Comparison of ENCODE assay signal across 25 cellular contexts in the genomic region with DNA sequence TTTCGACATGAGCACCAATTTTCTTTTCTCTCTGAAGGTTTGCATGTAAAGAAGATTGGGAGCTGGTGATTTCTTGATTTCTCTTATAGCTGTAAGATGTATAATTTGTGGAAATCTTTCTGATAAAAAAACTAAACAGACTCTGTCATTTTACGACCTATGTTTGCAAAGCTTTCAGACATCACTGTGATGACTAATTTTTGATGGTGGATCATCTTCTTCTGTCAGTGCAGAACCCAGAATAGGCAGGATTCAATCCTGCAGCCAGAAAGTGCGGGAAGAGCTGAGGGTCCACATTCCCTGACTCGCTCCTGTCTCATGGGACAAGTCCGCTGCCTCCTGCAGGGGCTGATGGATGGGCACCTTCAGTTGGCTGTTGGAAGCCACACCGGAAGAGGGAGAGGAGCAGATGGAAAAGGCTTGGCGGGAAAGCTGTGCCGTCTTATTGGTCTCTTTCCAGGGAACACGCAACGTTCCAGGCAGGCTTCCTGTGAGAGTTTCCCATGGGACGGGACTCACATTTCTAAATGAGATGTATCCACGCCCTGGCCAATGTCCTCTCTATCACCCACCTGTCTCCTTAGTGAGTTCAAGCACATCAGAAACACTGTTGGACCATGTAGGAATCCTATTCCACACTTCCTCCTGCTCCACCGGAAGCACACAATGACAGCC.
DNase-seq lines count a peak whose midpoint lies in the region; ATAC-seq and TF ChIP-seq lines count a peak whose summit lies in the region.
"Had no signal": no experiment of that assay in that cellular context is flagged by ENCODE, and none has a peak within 500 bp of the region (broad histone marks: within the 10 kb centered on the region; RNA-seq: fewer than 3 reads in every experiment).

No MANE protein-coding gene starts in this region.

- DNase-seq in HFFc6, result no peak
- no peak for DNase-seq in PC-9
- DNase-seq in epithelial cell of esophagus (ENCODE audit: low read depth), result peak; percentile 31
- DNase-seq in mesenchymal stem cell, result no peak
- no peak for DNase-seq in COR-L47 (lab: John Stamatoyannopoulos, UW)
- DNase-seq in UCSD-AML1 (lab: John Stamatoyannopoulos, UW; ENCODE audit: unreplicated experiment), result no peak
- DNase-seq: activated CD4-positive, alpha-beta T cell treated with anti-CD3 and anti-CD28 coated beads, Interleukin-2, amount 50 U/mL, for 4 hours; activated T-cell treated with anti-CD3 and anti-CD28 coated beads, Interleukin-2, amount 50 U/mL, for 72 hours; cerebellar nuclear complex; DMS79; kidney glomerular epithelial cell; NCI-H146; NCI-H748 treated with DMSO at 0.1 percent for 48 hours; stimulated activated naive B cell treated with anti-CD40 and anti-IgM and Interleukin-4, amounts not matched to agents 10 μg/mL and 1 μg/mL and 100 μg/mL, for 72 hours; T-helper 1 cell; testis had no signal

- H3F3A ChIP-seq in PC-9 (ENCODE audit: insufficient read depth, low read depth), result peaks cover 36% of the 10 kb centered on the region

- peak overlapping the region; percentile 46; the same call in 1 of the 2 replicates for H3K27ac ChIP-seq in PC-9
- no peak overlapping the region for H3K27ac ChIP-seq in mesenchymal stem cell (ENCODE audit: low read length, poor library complexity, severe bottlenecking)
- no peak overlapping the region for H3K27ac ChIP-seq in gastroesophageal sphincter
- H3K27ac ChIP-seq: C4-2B, epithelial cell of prostate, testis had no signal

- peaks cover 60% of the 10 kb centered on the region for H3K36me3 Mint-ChIP-seq in HFFc6 (ENCODE audit: low read depth)
- H3K36me3 Mint-ChIP-seq: natural killer cell treated with Interleukin-12 subunit alpha and Interleukin-12 subunit beta and Interleukin-15 and Interleukin-18, amount 100 ng/mL, for 72 hours had no signal

- ATAC-seq in HG02610 (IDR thresholded peaks at IDR 0.05; ENCODE audit: unreplicated experiment) (no peak), gastroesophageal sphincter (no peak)
- ATAC-seq: activated CD4-positive, CD25-positive, alpha-beta regulatory T cell treated with anti-CD3 and anti-CD28 coated beads, Interleukin-2, amount 50 U/mL, for 24 hours; activated T-cell treated with anti-CD3 and anti-CD28 coated beads, Interleukin-2, amount 50 U/mL, for 72 hours; HCT116; natural killer cell treated with Interleukin-12 subunit alpha and Interleukin-12 subunit beta and Interleukin-15 and Interleukin-18, amount 100 ng/mL, for 72 hours; stimulated activated naive B cell treated with anti-CD40 and anti-IgM and Interleukin-4, amounts not matched to agents 10 μg/mL and 1 μg/mL and 100 μg/mL, for 72 hours had no signal

- H3K9me3 Mint-ChIP-seq in HFFc6, result no peaks in the 10 kb centered on the region
- H3K9me3 Mint-ChIP-seq: activated T-cell treated with anti-CD3 and anti-CD28 coated beads, Interleukin-2, amount 50 U/mL, for 72 hours; natural killer cell treated with Interleukin-12 subunit alpha and Interleukin-12 subunit beta and Interleukin-15 and Interleukin-18, amount 100 ng/mL, for 72 hours; stimulated activated naive B cell treated with anti-CD40 and anti-IgM and Interleukin-4, amounts not matched to agents 10 μg/mL and 1 μg/mL and 100 μg/mL, for 72 hours had no signal

- no peaks in the 10 kb centered on the region for H3K9me2 ChIP-seq in PC-9 (ENCODE audit: insufficient read depth)

- no peaks in the 10 kb centered on the region for H3K79me2 ChIP-seq in PC-9 (ENCODE audit: low read depth)

- WGBS in mesenchymal stem cell, result 86% methylated on average over 13 of the region's 13 CpGs
- WGBS in gastroesophageal sphincter (ENCODE audit: low coverage in 1 of 2), 2 donors, result 84% methylated on average over 9 to 10 of the region's 13 CpGs

- no peak overlapping the region for H2BK12ac ChIP-seq in mesenchymal stem cell (ENCODE audit: low read length in 2 of 2)

- H3K27me3 Mint-ChIP-seq in HFFc6 (ENCODE audit: insufficient read depth), result peaks cover 3% of the 10 kb centered on the region

- CTCF ChIA-PET in PC-9 (lab: Charles Lee), result no interaction called here

- H4K20me1 ChIP-seq in PC-9 (ENCODE audit: insufficient read depth), result no peaks in the 10 kb centered on the region

- H2AFZ ChIP-seq in PC-9 (no peak overlapping the region), mesenchymal stem cell (ENCODE audit: low read depth, low read length) (no peak overlapping the region)

- no peak overlapping the region for H4K91ac ChIP-seq in mesenchymal stem cell (ENCODE audit: low read length)

- no peak overlapping the region for H2BK120ac ChIP-seq in mesenchymal stem cell (ENCODE audit: low read depth, low read length)

- TF ChIP-seq EP300 in gastroesophageal sphincter (IDR thresholded peaks at IDR 0.05), result no peak

- no peak overlapping the region for H2BK5ac ChIP-seq in mesenchymal stem cell (ENCODE audit: low read depth, low read length, poor library complexity, severe bottlenecking)

- no peak overlapping the region for H3K14ac ChIP-seq in mesenchymal stem cell (ENCODE audit: low read length in 2 of 2)

- H3K36me3 ChIP-seq in PC-9 (ENCODE audit: low read depth), result no peaks in the 10 kb centered on the region
- peaks cover 0 to 6% of the 10 kb centered on the region in 2 experiments for H3K36me3 ChIP-seq in mesenchymal stem cell (ENCODE audit: control insufficient read depth in 1 of 2, insufficient read depth in 2 of 2, low read depth in 1 of 2, low read length in 2 of 2)
- no peaks in the 10 kb centered on the region for H3K36me3 ChIP-seq in gastroesophageal sphincter

- H3K27me3 ChIP-seq in PC-9 (ENCODE audit: insufficient read depth, low read depth), result no peaks in the 10 kb centered on the region
- H3K27me3 ChIP-seq in mesenchymal stem cell (ENCODE audit: control insufficient read depth in 1 of 2, insufficient read depth in 1 of 2, low read length in 2 of 2), result no peaks in the 10 kb centered on the region
- no peaks in the 10 kb centered on the region for H3K27me3 ChIP-seq in gastroesophageal sphincter
- H3K27me3 ChIP-seq: testis had no signal

- POLR2A ChIA-PET in PC-9 (lab: Charles Lee; ENCODE audit: unreplicated experiment), result no interaction called here

- H4K8ac ChIP-seq in mesenchymal stem cell (ENCODE audit: low read length), result no peak overlapping the region

- no peak overlapping the region for H2BK15ac ChIP-seq in mesenchymal stem cell (ENCODE audit: low read depth, poor library complexity, severe bottlenecking)

- H2AK5ac ChIP-seq in mesenchymal stem cell (ENCODE audit: low read length, severe bottlenecking), result peak overlapping the region; percentile 3

- H3K4me1 ChIP-seq in PC-9 (replicated peaks; ENCODE audit: insufficient read depth), result peaks cover 47% of the 10 kb centered on the region
- peaks cover 14% of the 10 kb centered on the region for H3K4me1 ChIP-seq in mesenchymal stem cell (ENCODE audit: control insufficient read depth, insufficient read depth, low read depth, low read length)
- H3K4me1 ChIP-seq in gastroesophageal sphincter, result peaks cover 0 to 7% (median 0%) of the 10 kb centered on the region in 3 donors
- H3K4me1 ChIP-seq: testis had no signal

- peak overlapping the region; percentile 94 for H3K27ac Mint-ChIP-seq in HFFc6
- H3K27ac Mint-ChIP-seq: activated T-cell treated with anti-CD3 and anti-CD28 coated beads, Interleukin-2, amount 50 U/mL, for 72 hours; natural killer cell treated with Interleukin-12 subunit alpha and Interleukin-12 subunit beta and Interleukin-15 and Interleukin-18, amount 100 ng/mL, for 72 hours; stimulated activated naive B cell treated with anti-CD40 and anti-IgM and Interleukin-4, amounts not matched to agents 10 μg/mL and 1 μg/mL and 100 μg/mL, for 72 hours had no signal

- no peak overlapping the region for H3K18ac ChIP-seq in mesenchymal stem cell (ENCODE audit: low read depth in 1 of 2, low read length in 2 of 2)

- TF ChIP-seq CTCF in HFFc6 (IDR thresholded peaks at IDR 0.05) (no peak), PC-9 (conservative IDR thresholded peaks at IDR 0.05) (no peak), epithelial cell of esophagus (IDR thresholded peaks at IDR 0.05; ENCODE audit: insufficient read depth, low read depth, low read length, missing control alignments) (no peak), gastroesophageal sphincter (IDR thresholded peaks at IDR 0.05) (no peak)

- H3K4me2 ChIP-seq in PC-9, result peak overlapping the region; percentile 61
- no peak overlapping the region for H3K4me2 ChIP-seq in mesenchymal stem cell (ENCODE audit: low read length, poor library complexity, severe bottlenecking)

- peak overlapping the region; percentile 38; the same call in 1 of the 2 replicates for H3K4me3 Mint-ChIP-seq in HFFc6
- H3K4me3 Mint-ChIP-seq: activated T-cell treated with anti-CD3 and anti-CD28 coated beads, Interleukin-2, amount 50 U/mL, for 72 hours; natural killer cell treated with Interleukin-12 subunit alpha and Interleukin-12 subunit beta and Interleukin-15 and Interleukin-18, amount 100 ng/mL, for 72 hours; stimulated activated naive B cell treated with anti-CD40 and anti-IgM and Interleukin-4, amounts not matched to agents 10 μg/mL and 1 μg/mL and 100 μg/mL, for 72 hours had no signal

- H3K9ac ChIP-seq in mesenchymal stem cell (ENCODE audit: low read length), result no peak overlapping the region

- intact Hi-C loops in PC-9 (cut with micrococcal nuclease; ENCODE audit: unreplicated experiment), result no loop called here

- H3K9me3 ChIP-seq in PC-9 (ENCODE audit: insufficient read depth, low read depth) (no peaks in the 10 kb centered on the region), mesenchymal stem cell (ENCODE audit: control insufficient read depth, low read length) (no peaks in the 10 kb centered on the region), gastroesophageal sphincter (no peaks in the 10 kb centered on the region)
- H3K9me3 ChIP-seq: testis had no signal

- no peak for TF ChIP-seq POLR2A in gastroesophageal sphincter (IDR thresholded peaks at IDR 0.05)

- peaks cover 16% of the 10 kb centered on the region for H3K79me1 ChIP-seq in mesenchymal stem cell (replicated peaks; ENCODE audit: low read length, poor library complexity, severe bottlenecking)

- no peak overlapping the region for H3K4ac ChIP-seq in mesenchymal stem cell (ENCODE audit: low read depth in 1 of 2, low read length in 2 of 2)

- peaks cover 95% of the 10 kb centered on the region for H3K4me1 Mint-ChIP-seq in HFFc6 (ENCODE audit: low read depth)

- H3K23ac ChIP-seq in mesenchymal stem cell (ENCODE audit: low read length in 2 of 2), result no peak overlapping the region

- no TSS peak for BruUV-seq in PC-9 (replicated peaks; lab: Mats Ljungman, UMichigan)

- H3K4me3 ChIP-seq in PC-9, result no peak overlapping the region
- no peak overlapping the region for H3K4me3 ChIP-seq in epithelial cell of esophagus (ENCODE audit: low read length)
- H3K4me3 ChIP-seq in mesenchymal stem cell (ENCODE audit: insufficient read depth in 1 of 2, low read depth in 1 of 2, low read length in 2 of 2), result no peak overlapping the region
- no peak overlapping the region for H3K4me3 ChIP-seq in gastroesophageal sphincter
- H3K4me3 ChIP-seq: lung, skin epidermis, testis had no signal
